In genomic region chr2:207156045-207156444, GRCh38 we compare ENCODE assay signal across 13 cellular contexts. TPM values are rescaled to one million over a fixed set of nuclear protein-coding genes. Genes with fewer than 3 reads are reported as not detected.
A peak's percentile ranks its signal among the peaks of the same experiment; 100 is the strongest.
DNase-seq lines count a peak whose midpoint lies in the region; ATAC-seq and TF ChIP-seq lines count a peak whose summit lies in the region.
"Had no signal": no experiment of that assay in that cellular context is flagged by ENCODE, and none has a peak within 500 bp of the region (broad histone marks: within the 10 kb centered on the region; RNA-seq: fewer than 3 reads in every experiment).

No MANE protein-coding gene starts in this region.

- no peaks in the 10 kb centered on the region for H3K27me3 ChIP-seq in CD4-positive, alpha-beta T cell (ENCODE audit: control insufficient read depth, insufficient read depth, low read length)
- H3K27me3 ChIP-seq: foreskin keratinocyte had no signal

- no peaks in the 10 kb centered on the region for H3K36me3 Mint-ChIP-seq in CD4-positive, alpha-beta T cell (ENCODE audit: low read depth)
- no peaks in the 10 kb centered on the region for H3K36me3 Mint-ChIP-seq in osteocyte (ENCODE audit: unreplicated experiment)

- H3K4me1 Mint-ChIP-seq in CD4-positive, alpha-beta T cell (ENCODE audit: low read depth): peaks cover 92% of the 10 kb centered on the region
- H3K4me1 Mint-ChIP-seq in osteocyte (ENCODE audit: unreplicated experiment): peaks cover 92% of the 10 kb centered on the region

- intact Hi-C loops in CD4-positive, alpha-beta T cell (cut with DNase I, micrococcal nuclease): loop anchor here in 1 of 2 experiments (1.0 kb wide), 1 partner anchor 13 kb away; no protein-coding TSS in a partner anchor

- peak overlapping the region; percentile 74 for H3K4me3 Mint-ChIP-seq in CD4-positive, alpha-beta T cell
- H3K4me3 Mint-ChIP-seq in osteocyte (ENCODE audit: unreplicated experiment): no peak overlapping the region
- H3K4me3 Mint-ChIP-seq: neural crest cell had no signal

- TF ChIP-seq CTCF in CD4-positive, alpha-beta T cell (IDR thresholded peaks at IDR 0.05): no peak
- no peak for TF ChIP-seq CTCF in coronary artery (IDR thresholded peaks at IDR 0.05)
- no peak for TF ChIP-seq CTCF in osteocyte (IDR thresholded peaks at IDR 0.05)

- CTCF ChIA-PET in CD4-positive, alpha-beta T cell (lab: Charles Lee): interaction anchor here (2.4 kb wide), 1 partner anchor 12 kb away, joined by 11 read pairs; no protein-coding TSS in a partner anchor
- CTCF ChIA-PET in HEK293T (lab: Yijun Ruan, JAX): interaction anchor here (0.6 kb wide), 1 partner anchor 46 kb away, joined by 4 read pairs; no protein-coding TSS in a partner anchor

- H3K4me3 ChIP-seq in coronary artery: peak overlapping the region; percentile 26

- POLR2A ChIA-PET in CD4-positive, alpha-beta T cell (lab: Charles Lee): interaction anchor here (0.8 to 6.1 kb wide), 8 partner anchors 9 to 374 kb away, joined by 3 to 117 read pairs (median 6); partner anchors contain the start of genes CREB1 and KLF7
- POLR2A ChIA-PET in HEK293T (lab: Yijun Ruan, JAX): interaction anchor here (0.6 kb wide), 1 partner anchor 10 kb away, joined by 3 read pairs; the partner anchor contains the start of gene KLF7

- no peak for DNase-seq in CD4-positive, alpha-beta T cell
- peak; percentile 82 for DNase-seq in NCI-H2227 treated with DMSO at 0.1 percent for 48 hours (lab: John Stamatoyannopoulos, UW)
- DNase-seq in coronary artery (ENCODE audit: low spot score): no peak
- DNase-seq in osteocyte (ENCODE audit: extremely low spot score, unreplicated experiment): no peak
- DNase-seq in HEK293T (ENCODE audit: extremely low spot score): no peak
- no peak for DNase-seq in mucosa of gallbladder (ENCODE audit: low spot score)
- DNase-seq in 8988T: no peak
- DNase-seq: activated effector memory CD4-positive, alpha-beta T cell treated with Interleukin-2 at 50 U/mL for 16 hours; foreskin keratinocyte; NCI-H524 had no signal

- H3K9me3 ChIP-seq in CD4-positive, alpha-beta T cell (ENCODE audit: control insufficient read depth, low read length): no peaks in the 10 kb centered on the region

- no peak overlapping the region for H3K27ac ChIP-seq in CD4-positive, alpha-beta T cell (ENCODE audit: low read depth, low read length)
- H3K27ac ChIP-seq in coronary artery: peak overlapping the region in 1 of 2 donors; percentile 55
- H3K27ac ChIP-seq: foreskin keratinocyte, VCaP had no signal

- H3K9me3 Mint-ChIP-seq in CD4-positive, alpha-beta T cell: no peaks in the 10 kb centered on the region
- no peaks in the 10 kb centered on the region for H3K9me3 Mint-ChIP-seq in osteocyte (ENCODE audit: unreplicated experiment)
- H3K9me3 Mint-ChIP-seq: neural crest cell had no signal

- H3K27me3 Mint-ChIP-seq in CD4-positive, alpha-beta T cell: no peaks in the 10 kb centered on the region
- no peaks in the 10 kb centered on the region for H3K27me3 Mint-ChIP-seq in osteocyte (ENCODE audit: unreplicated experiment)

- H3K27ac Mint-ChIP-seq in CD4-positive, alpha-beta T cell: peak overlapping the region; percentile 77
- peak overlapping the region; percentile 16 for H3K27ac Mint-ChIP-seq in osteocyte (ENCODE audit: unreplicated experiment)

- peak; percentile 90 for ATAC-seq in CD4-positive, alpha-beta T cell (ENCODE audit: poor library complexity)
- no peak for ATAC-seq in GM21423 (IDR thresholded peaks at IDR 0.05; ENCODE audit: unreplicated experiment)
- ATAC-seq: foreskin keratinocyte had no signal

TF ChIP-seq in HEK293T, 16 proteins besides CTCF, POLR2A, EP300 and RAD21:
- TF ChIP-seq SP1 (IDR thresholded peaks at IDR 0.05) (no peak), CTBP1 (IDR thresholded peaks at IDR 0.05; ENCODE audit: borderline replicate concordance) (no peak), LEF1 (IDR thresholded peaks at IDR 0.05; ENCODE audit: borderline replicate concordance) (no peak), ARNT (IDR thresholded peaks at IDR 0.05) (no peak)
- TF ChIP-seq, protein P1, sequence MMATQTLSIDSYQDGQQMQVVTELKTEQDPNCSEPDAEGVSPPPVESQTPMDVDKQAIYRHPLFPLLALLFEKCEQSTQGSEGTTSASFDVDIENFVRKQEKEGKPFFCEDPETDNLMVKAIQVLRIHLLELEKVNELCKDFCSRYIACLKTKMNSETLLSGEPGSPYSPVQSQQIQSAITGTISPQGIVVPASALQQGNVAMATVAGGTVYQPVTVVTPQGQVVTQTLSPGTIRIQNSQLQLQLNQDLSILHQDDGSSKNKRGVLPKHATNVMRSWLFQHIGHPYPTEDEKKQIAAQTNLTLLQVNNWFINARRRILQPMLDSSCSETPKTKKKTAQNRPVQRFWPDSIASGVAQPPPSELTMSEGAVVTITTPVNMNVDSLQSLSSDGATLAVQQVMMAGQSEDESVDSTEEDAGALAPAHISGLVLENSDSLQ (IDR thresholded peaks at IDR 0.05): no peak

RNA-seq across cellular contexts. Expression of gene KLF7, which starts 9.7 kb away (rescaled TPM):
- 10 to 100 TPM; 90.1 to 96.9 TPM for total RNA-seq in CD4-positive, alpha-beta T cell
- total RNA-seq in osteocyte: 36.7 and 39.8 TPM in 2 replicates
- 32.8 TPM for total RNA-seq in mucosa of gallbladder
